In genomic region chr6:143843689-143844405, GRCh38 we compare ENCODE assay signal across 8 cellular contexts. TPM values are rescaled to one million over a fixed set of nuclear protein-coding genes. Genes with fewer than 3 reads are reported as not detected.
A peak's percentile ranks its signal among the peaks of the same experiment; 100 is the strongest.
DNase-seq lines count a peak whose midpoint lies in the region; ATAC-seq and TF ChIP-seq lines count a peak whose summit lies in the region.

No MANE protein-coding gene starts in this region.

- WGBS in mammary epithelial cell (ENCODE audit: low coverage, missing lambda C conversion rate) = 5% methylated on average over 6 of the region's 13 CpGs
- 3 to 4% methylated on average over 13 of the region's 13 CpGs for WGBS in aorta, 2 donors

- intact Hi-C loops in mammary epithelial cell (cut with micrococcal nuclease) = loop anchor here (1.0 to 10.0 kb wide), 6 partner anchors 171 to 392 kb away; partner anchors contain the start of genes ADAT2, PEX3 and SF3B5
- intact Hi-C loops in aorta (cut with DNase I) = loop anchor here (5.0 to 10.0 kb wide), 5 partner anchors 161 to 269 kb away; partner anchors contain the start of genes PHACTR2 (in 2 of the 2) and PLAGL1 (in 1 of the 2)

- peak overlapping the region; percentile 99 for H2AFZ ChIP-seq in mammary epithelial cell (ENCODE audit: low read depth, low read length)

- H3K79me2 ChIP-seq in mammary epithelial cell (ENCODE audit: insufficient read depth, low read length) = peaks cover 54% of the 10 kb centered on the region

- peak overlapping the region; percentile 94 to 99 (median 98) for H3K27ac Mint-ChIP-seq in CD8-positive, alpha-beta memory T cell
- H3K27ac Mint-ChIP-seq in memory B cell = peak overlapping the region; percentile 96

- CTCF ChIA-PET in CD8-positive, alpha-beta memory T cell (lab: Charles Lee) = interaction anchor here (0.9 to 2.2 kb wide), 6 partner anchors 9 to 331 kb away, joined by 3 to 7 read pairs (median 4); no protein-coding TSS in a partner anchor
- CTCF ChIA-PET in mammary epithelial cell (lab: Charles Lee; ENCODE audit: low non-redundant PET) = interaction anchor here (1.5 kb wide), 1 partner anchor 268 kb away, joined by 4 read pairs; no protein-coding TSS in a partner anchor

- TF ChIP-seq CTCF in mammary epithelial cell (conservative IDR thresholded peaks at IDR 0.05 in 1 of 2, IDR thresholded peaks at IDR 0.05 in 1 of 2; ENCODE audit: extremely low read depth in 1 of 2, insufficient read depth in 1 of 2, low read depth in 1 of 2, low read length in 2 of 2) = no peak

- dilution Hi-C loops in mammary epithelial cell (cut with HindIII; ENCODE audit: low sequenced_read_pairs) = no loop called here

- peaks cover 0 to 3% of the 10 kb centered on the region in 2 donors for H3K27me3 Mint-ChIP-seq in CD8-positive, alpha-beta memory T cell
- no peaks in the 10 kb centered on the region for H3K27me3 Mint-ChIP-seq in memory B cell

- in situ Hi-C loops in mammary epithelial cell (cut with MboI; ENCODE audit: low sequenced_read_pairs in 2 of 2) = loop anchor here in 1 of 2 donors (5.0 kb wide), 1 partner anchor 267 kb away; no protein-coding TSS in a partner anchor

- peaks cover 5 to 55% (median 16%) of the 10 kb centered on the region in 3 donors for H3K36me3 Mint-ChIP-seq in CD8-positive, alpha-beta memory T cell
- H3K36me3 Mint-ChIP-seq in memory B cell = peaks cover 16% of the 10 kb centered on the region

- POLR2A ChIA-PET in CD8-positive, alpha-beta memory T cell (lab: Charles Lee) = interaction anchor here (0.7 to 1.2 kb wide), 4 partner anchors 220 to 509 kb away, joined by 3 to 5 read pairs (median 4); no protein-coding TSS in a partner anchor

- H3K36me3 ChIP-seq in CD8-positive, alpha-beta memory T cell (ENCODE audit: insufficient read depth, low read length) = peaks cover 36% of the 10 kb centered on the region
- H3K36me3 ChIP-seq in MG63 = peaks cover 56% of the 10 kb centered on the region
- peaks cover 29% of the 10 kb centered on the region for H3K36me3 ChIP-seq in mammary epithelial cell (ENCODE audit: insufficient read depth, low read length)
- peaks cover 0 to 1% of the 10 kb centered on the region in 2 donors for H3K36me3 ChIP-seq in aorta (ENCODE audit: control insufficient read depth in 1 of 2, insufficient read depth in 2 of 2, low read length in 1 of 2)

- H3K4me2 ChIP-seq in mammary epithelial cell (ENCODE audit: insufficient read depth, low read depth, low read length) = peak overlapping the region; percentile 74

- peak overlapping the region; percentile 96 for H3K27ac ChIP-seq in CD8-positive, alpha-beta memory T cell (ENCODE audit: low read depth, low read length)
- H3K27ac ChIP-seq in mammary epithelial cell (ENCODE audit: insufficient read depth, low read depth, low read length) = peak overlapping the region; percentile 94
- H3K27ac ChIP-seq in aorta (ENCODE audit: low read depth in 1 of 2, low read length in 2 of 2) = peak overlapping the region in 1 of 2 donors; percentile 26

- ATAC-seq in GM19467 (IDR thresholded peaks at IDR 0.05; ENCODE audit: unreplicated experiment) (peak; percentile 0), memory B cell (ENCODE audit: low read depth) (peak; percentile 15), aorta (ENCODE audit: low FRiP score) (no peak)

- H3K4me3 ChIP-seq in CD8-positive, alpha-beta memory T cell (ENCODE audit: low read length) = peak overlapping the region; percentile 95
- H3K4me3 ChIP-seq in MG63 (peak overlapping the region; percentile 94), mammary epithelial cell (replicated peaks in 1 of 3; ENCODE audit: insufficient read depth in 1 of 3, low read depth in 2 of 3, low read length in 3 of 3) (peak overlapping the region; percentile 68 to 96 (median 74)), aorta (ENCODE audit: low read length in 2 of 2) (peak overlapping the region; percentile 43 to 71)

- H3K9me3 Mint-ChIP-seq in CD8-positive, alpha-beta memory T cell = no peaks in the 10 kb centered on the region
- H3K9me3 Mint-ChIP-seq in memory B cell = peaks cover 4% of the 10 kb centered on the region

- DNase-seq in CD8-positive, alpha-beta memory T cell = no peak
- no peak for DNase-seq in MG63
- DNase-seq in mammary epithelial cell = no peak
- DNase-seq in memory B cell (ENCODE audit: low spot score in 2 of 2) = no peak
- no peak for DNase-seq in aorta
- DNase-seq in globus pallidus (ENCODE audit: low spot score) = no peak
- DNase-seq in NCI-H2171 treated with DMSO at 0.1 percent for 48 hours (lab: John Stamatoyannopoulos, UW) = no peak

- H3K4me1 Mint-ChIP-seq in CD8-positive, alpha-beta memory T cell = peaks cover 26 to 44% (median 34%) of the 10 kb centered on the region in 3 donors
- peaks cover 16% of the 10 kb centered on the region for H3K4me1 Mint-ChIP-seq in memory B cell

- peaks cover 22% of the 10 kb centered on the region for H3K4me1 ChIP-seq in CD8-positive, alpha-beta memory T cell (ENCODE audit: insufficient read depth, low read length)
- H3K4me1 ChIP-seq in mammary epithelial cell (ENCODE audit: insufficient read depth, low read length) = peaks cover 6% of the 10 kb centered on the region
- H3K4me1 ChIP-seq in aorta (ENCODE audit: control insufficient read depth in 1 of 2, insufficient read depth in 2 of 2, low read length in 2 of 2) = peaks cover 0 to 10% of the 10 kb centered on the region in 2 donors

- no TSS peak for BruUV-seq in mammary epithelial cell (replicated peaks; lab: Mats Ljungman, UMichigan)

- peak overlapping the region; percentile 96 for H3K9ac ChIP-seq in mammary epithelial cell (ENCODE audit: insufficient read depth, low read length)

- H3K9me3 ChIP-seq in CD8-positive, alpha-beta memory T cell (ENCODE audit: low read length) = no peaks in the 10 kb centered on the region
- no peaks in the 10 kb centered on the region for H3K9me3 ChIP-seq in MG63
- no peaks in the 10 kb centered on the region for H3K9me3 ChIP-seq in mammary epithelial cell (replicated peaks; ENCODE audit: insufficient read depth, low read length)
- H3K9me3 ChIP-seq in aorta (ENCODE audit: control insufficient read depth, low read length) = no peaks in the 10 kb centered on the region

- peak overlapping the region; percentile 88 to 98 (median 94) for H3K4me3 Mint-ChIP-seq in CD8-positive, alpha-beta memory T cell
- H3K4me3 Mint-ChIP-seq in memory B cell = peak overlapping the region; percentile 96

- no peaks in the 10 kb centered on the region for H3K27me3 ChIP-seq in CD8-positive, alpha-beta memory T cell (ENCODE audit: insufficient read depth, low read length, poor library complexity, severe bottlenecking)
- H3K27me3 ChIP-seq in MG63 (no peaks in the 10 kb centered on the region), mammary epithelial cell (ENCODE audit: insufficient read depth, low read length) (no peaks in the 10 kb centered on the region), aorta (ENCODE audit: control insufficient read depth in 1 of 2, insufficient read depth in 2 of 2, low read length in 1 of 2) (no peaks in the 10 kb centered on the region)

- no peaks in the 10 kb centered on the region for H4K20me1 ChIP-seq in mammary epithelial cell (ENCODE audit: insufficient read depth, low read length)

RNA-seq across cellular contexts. Expression of gene LTV1, which starts 0.7 kb away (rescaled TPM):
- total RNA-seq in CD8-positive, alpha-beta memory T cell = 10 to 100 TPM; 61.6 to 64.2 TPM
- 24.9 TPM for polyA plus RNA-seq in CD8-positive, alpha-beta memory T cell
- total RNA-seq in MG63 (2014; rRNA removed; shearing (Covaris generic); ENCODE audit: low replicate concordance) = 41.6 and 59.7 TPM in 2 replicates
- total RNA-seq in mammary epithelial cell (10 to 100 TPM; 11.8 to 34.2 TPM), aorta (10 to 100 TPM; 16.5 to 16.7 TPM)
- polyA plus RNA-seq in mammary epithelial cell (15.7 TPM), aorta (10 to 100 TPM; 20.2 to 20.3 TPM)
- polyA minus RNA-seq in mammary epithelial cell = 4.5 TPM

RNA-seq across cellular contexts. Expression of gene ZC2HC1B, which starts 20.4 kb away (rescaled TPM):
- not detected for total RNA-seq in CD8-positive, alpha-beta memory T cell
- not detected for polyA plus RNA-seq in CD8-positive, alpha-beta memory T cell
- not detected in 2 replicates for total RNA-seq in MG63 (2014; rRNA removed; shearing (Covaris generic); ENCODE audit: low replicate concordance)
- not detected for total RNA-seq in mammary epithelial cell
- not detected for polyA plus RNA-seq in mammary epithelial cell
- not detected for polyA minus RNA-seq in mammary epithelial cell
- total RNA-seq in aorta = not detected
- not detected for polyA plus RNA-seq in aorta
